Comparison of ENCODE assay signal across 20 cellular contexts in genomic region chr19:40370997-40371801, GRCh38. TPM values are rescaled to one million over a fixed set of nuclear protein-coding genes. Genes with fewer than 3 reads are reported as not detected.
"Had no signal": no experiment of that assay in that cellular context is flagged by ENCODE, and none has a peak within 500 bp of the region (broad histone marks: within the 10 kb centered on the region; RNA-seq: fewer than 3 reads in every experiment).

No MANE protein-coding gene starts in this region.

- H3K9me3 Mint-ChIP-seq: activated CD4-positive, alpha-beta memory T cell treated with anti-CD3 and anti-CD28 coated beads, Interleukin-2, amount 10 ng/mL, durations not matched to agents 7 days and 5 days; activated naive CD8-positive, alpha-beta T cell treated with anti-CD3 and anti-CD28 coated beads, Interleukin-2, amount 10 ng/mL, durations not matched to agents 7 days and 5 days; activated T-cell treated with anti-CD3 and anti-CD28 coated beads, Interleukin-2, amount 50 U/mL, for 24 hours; effector memory CD8-positive, alpha-beta T cell; naive B cell; T-cell; WTC11 had no signal

- H3K27me3 ChIP-seq: brain microvascular endothelial cell, gastrocnemius medialis, tibial artery, uterus had no signal

- H3K27me3 Mint-ChIP-seq: activated CD4-positive, alpha-beta memory T cell treated with anti-CD3 and anti-CD28 coated beads, Interleukin-2, amount 10 ng/mL, durations not matched to agents 7 days and 5 days; activated naive CD8-positive, alpha-beta T cell treated with anti-CD3 and anti-CD28 coated beads, Interleukin-2, amount 10 ng/mL, durations not matched to agents 7 days and 5 days; activated T-cell treated with anti-CD3 and anti-CD28 coated beads, Interleukin-2, amount 50 U/mL, for 24 hours; effector memory CD8-positive, alpha-beta T cell; naive B cell; T-cell had no signal

- H3K4me3 ChIP-seq: gastrocnemius medialis, lung, tibial artery, uterus had no signal

- H3K9me3 ChIP-seq: gastrocnemius medialis, tibial artery, uterus had no signal

- H3K4me3 Mint-ChIP-seq: activated CD4-positive, alpha-beta memory T cell treated with anti-CD3 and anti-CD28 coated beads, Interleukin-2, amount 10 ng/mL, durations not matched to agents 7 days and 5 days; activated naive CD8-positive, alpha-beta T cell treated with anti-CD3 and anti-CD28 coated beads, Interleukin-2, amount 10 ng/mL, durations not matched to agents 7 days and 5 days; activated T-cell treated with anti-CD3 and anti-CD28 coated beads, Interleukin-2, amount 50 U/mL, for 24 hours; effector memory CD8-positive, alpha-beta T cell; T-cell; WTC11 had no signal

- H3K27ac Mint-ChIP-seq: activated CD4-positive, alpha-beta memory T cell treated with anti-CD3 and anti-CD28 coated beads, Interleukin-2, amount 10 ng/mL, durations not matched to agents 7 days and 5 days; activated naive CD8-positive, alpha-beta T cell treated with anti-CD3 and anti-CD28 coated beads, Interleukin-2, amount 10 ng/mL, durations not matched to agents 7 days and 5 days; activated T-cell treated with anti-CD3 and anti-CD28 coated beads, Interleukin-2, amount 50 U/mL, for 24 hours; naive B cell; T-cell; WTC11 had no signal

- H3K36me3 ChIP-seq: uterus had no signal

- DNase-seq: activated CD4-positive, alpha-beta memory T cell treated with anti-CD3 and anti-CD28 coated beads, Interleukin-2, amount 10 ng/mL, durations not matched to agents 7 days and 5 days; activated CD4-positive, alpha-beta T cell treated with anti-CD3 and anti-CD28 coated beads for 4 hours; activated gamma-delta T cell treated with Interleukin-2 at 50 U/mL for 16 hours; activated naive CD8-positive, alpha-beta T cell treated with anti-CD3 and anti-CD28 coated beads, Interleukin-2, amount 10 ng/mL, durations not matched to agents 7 days and 5 days; activated T-cell treated with anti-CD3 and anti-CD28 coated beads, Interleukin-2, amount 50 U/mL, for 24 hours; brain microvascular endothelial cell; dermis blood vessel endothelial cell; effector memory CD8-positive, alpha-beta T cell; gastrocnemius medialis; left colon; naive B cell; stimulated activated CD4-positive, alpha-beta T cell treated with anti-CD3 and anti-CD28 coated beads, Interleukin-1b, Interleukin-23, amount 100 ng/mL, for 48 hours; T-cell; T1000; tibial artery; uterus had no signal

- H3K27ac ChIP-seq: brain microvascular endothelial cell, gastrocnemius medialis, tibial artery, uterus had no signal

- ATAC-seq: effector memory CD8-positive, alpha-beta T cell; gastrocnemius medialis; left colon; T-cell; WTC11 had no signal

- H3K4me1 ChIP-seq: uterus had no signal

RNA-seq across cellular contexts. Expression of gene HIPK4, which starts 18.8 kb away (rescaled TPM):
- total RNA-seq: epithelial cell of proximal tubule, renal cortical epithelial cell had no signal
